9 cellular contexts compared by ENCODE assay signal in genomic region chr5:123209163-123210013, GRCh38.
DNase-seq lines count a peak whose midpoint lies in the region; ATAC-seq, FAIRE-seq and TF ChIP-seq lines count a peak whose summit lies in the region.
"Had no signal": no experiment of that assay in that cellular context is flagged by ENCODE, and none has a peak within 500 bp of the region (broad histone marks: within the 10 kb centered on the region; RNA-seq: fewer than 3 reads in every experiment).

No MANE protein-coding gene starts in this region.

- H2AK5ac ChIP-seq in IMR-90 (ENCODE audit: low read depth, low read length), result peak overlapping the region; percentile 52

- CTCF ChIA-PET in IMR-90 (lab: Yijun Ruan, JAX), result no interaction called here
- CTCF ChIA-PET in endothelial cell of umbilical vein (lab: Charles Lee), result interaction anchor here (1.0 to 1.2 kb wide), 4 partner anchors 9 to 693 kb away, joined by 3 read pairs; no protein-coding TSS in a partner anchor

- peak overlapping the region; percentile 5; the same call in 1 of the 2 replicates for H3K18ac ChIP-seq in IMR-90 (ENCODE audit: low read depth, low read length)

- H3K56ac ChIP-seq in IMR-90 (ENCODE audit: extremely low read depth, insufficient read depth, low read length), result no peak overlapping the region; the same call in 1 of the 2 replicates

- H2AFZ ChIP-seq in IMR-90 (replicated peaks; ENCODE audit: low read length, poor library complexity) (peak overlapping the region; percentile 38), endothelial cell of umbilical vein (ENCODE audit: low read depth, low read length) (peak overlapping the region; percentile 1)

- TF ChIP-seq POLR2A in IMR-90 (IDR thresholded peaks at IDR 0.05; ENCODE audit: low read depth, low read length), result no peak
- TF ChIP-seq POLR2A in endothelial cell of umbilical vein (IDR thresholded peaks at IDR 0.05; ENCODE audit: low read depth, low read length), result no peak
- no peak for TF ChIP-seq POLR2A in Peyer's patch (IDR thresholded peaks at IDR 0.05)

- dilution Hi-C loops in IMR-90 (cut with HindIII; ENCODE audit: low sequenced_read_pairs, unreplicated experiment) (no loop called here), endothelial cell of umbilical vein (cut with MboI; ENCODE audit: extremely low pct_ligation_motif_present, low sequenced_read_pairs) (no loop called here)

- peak overlapping the region in 1 of 2 experiments; percentile 13; a peak in 1 of 4 replicates for H4K8ac ChIP-seq in IMR-90 (ENCODE audit: low read depth in 2 of 2, low read length in 2 of 2)

- H3K27ac ChIP-seq in IMR-90 (ENCODE audit: insufficient read depth, low read length) (peak overlapping the region; percentile 6; the same call in 1 of the 2 replicates), endothelial cell of umbilical vein (ENCODE audit: insufficient read depth, low read depth, low read length) (no peak overlapping the region), Peyer's patch (no peak overlapping the region)

- in situ Hi-C loops in IMR-90 (cut with MboI; ENCODE audit: low sequenced_read_pairs), result no loop called here
- in situ Hi-C loops in GM13977 (cut with MboI; ENCODE audit: low pct_unique_long_range_greater_than_20kb, low sequenced_read_pairs, unreplicated experiment), result no loop called here

- H3K9me3 ChIP-seq in IMR-90 (ENCODE audit: control insufficient read depth, insufficient read depth, low read length) (no peaks in the 10 kb centered on the region), endothelial cell of umbilical vein (replicated peaks; ENCODE audit: control insufficient read depth, insufficient read depth, low read length) (no peaks in the 10 kb centered on the region), Peyer's patch (no peaks in the 10 kb centered on the region)

- no peaks in the 10 kb centered on the region for H3K79me2 ChIP-seq in endothelial cell of umbilical vein (ENCODE audit: control insufficient read depth, insufficient read depth, low read length)

- H3K23ac ChIP-seq in IMR-90 (ENCODE audit: low read depth, low read length), result 0 out of 2 replicates have a peak overlapping the region, but pooled peaks have one; percentile 26

- H2BK15ac ChIP-seq in IMR-90 (ENCODE audit: low read depth, low read length), result peak overlapping the region; percentile 29; the same call in 1 of the 3 replicates

- no peak overlapping the region for H2BK5ac ChIP-seq in IMR-90 (ENCODE audit: low read depth, low read length, poor library complexity, severe bottlenecking)

- H3K36me3 ChIP-seq in IMR-90 (ENCODE audit: control insufficient read depth, insufficient read depth, low read length), result no peaks in the 10 kb centered on the region
- H3K36me3 ChIP-seq in endothelial cell of umbilical vein (ENCODE audit: control insufficient read depth in 2 of 2, extremely low read depth in 1 of 2, insufficient read depth in 2 of 2, low read length in 2 of 2), result no peaks in the 10 kb centered on the region
- no peaks in the 10 kb centered on the region for H3K36me3 ChIP-seq in Peyer's patch

- H3K4me2 ChIP-seq in IMR-90 (ENCODE audit: low read depth, low read length) (no peak overlapping the region), endothelial cell of umbilical vein (ENCODE audit: insufficient read depth, low read length) (no peak overlapping the region)

- H3K9ac ChIP-seq in IMR-90 (ENCODE audit: low read depth, low read length) (no peak overlapping the region), endothelial cell of umbilical vein (replicated peaks; ENCODE audit: extremely low read depth, insufficient read depth, low read length) (no peak overlapping the region)

- no peak for TF ChIP-seq CTCF in IMR-90 (conservative IDR thresholded peaks at IDR 0.05; ENCODE audit: low read depth, low read length)
- no peak for TF ChIP-seq CTCF in endothelial cell of umbilical vein (IDR thresholded peaks at IDR 0.05; ENCODE audit: extremely low read depth in 1 of 2, insufficient read depth in 1 of 2, low read depth in 1 of 2, low read length in 2 of 2)
- TF ChIP-seq CTCF in Peyer's patch (IDR thresholded peaks at IDR 0.05), result no peak
- no peak for TF ChIP-seq CTCF in GM13977 (IDR thresholded peaks at IDR 0.05; ENCODE audit: extremely low read depth, insufficient read depth, missing control alignments)

- ATAC-seq in left cardiac atrium, result peak; percentile 55 to 68
- peak; percentile 96 for ATAC-seq in IMR-90 (ENCODE audit: low read depth)
- no peak for ATAC-seq in GM19328 (IDR thresholded peaks at IDR 0.05; ENCODE audit: unreplicated experiment)

- H2BK120ac ChIP-seq in IMR-90 (ENCODE audit: low read depth, low read length), result peak overlapping the region; percentile 87

- no peaks in the 10 kb centered on the region for H4K20me1 ChIP-seq in IMR-90 (ENCODE audit: insufficient read depth, low read length)
- H4K20me1 ChIP-seq in endothelial cell of umbilical vein (replicated peaks; ENCODE audit: control insufficient read depth, extremely low read depth, insufficient read depth, low read length), result no peaks in the 10 kb centered on the region

- TF ChIP-seq RAD21 in IMR-90 (IDR thresholded peaks at IDR 0.05; ENCODE audit: low read length), result no peak

- peak overlapping the region; percentile 53 for H4K91ac ChIP-seq in IMR-90 (ENCODE audit: insufficient read depth, low read depth, low read length)

- WGBS in IMR-90 (ENCODE audit: extremely low coverage in 2 of 2, insufficient read length in 1 of 2), 2 experiments, result no CpG with 5 or more reads among the region's 3 CpGs

- no peak overlapping the region; the same call in 1 of the 2 replicates for H4K5ac ChIP-seq in IMR-90 (ENCODE audit: low read depth, low read length)

- peak overlapping the region; percentile 72 for H3K4ac ChIP-seq in IMR-90 (ENCODE audit: low read depth, low read length)

- peaks cover 3% of the 10 kb centered on the region; the same call in 1 of the 2 replicates for H3K9me1 ChIP-seq in IMR-90 (ENCODE audit: insufficient read depth, low read length)
- H3K9me1 ChIP-seq in endothelial cell of umbilical vein (replicated peaks; ENCODE audit: control insufficient read depth, extremely low read depth, insufficient read depth, low read length), result no peaks in the 10 kb centered on the region

- POLR2A ChIA-PET in IMR-90 (lab: Charles Lee; ENCODE audit: unreplicated experiment), result no interaction called here
- POLR2A ChIA-PET in endothelial cell of umbilical vein (lab: Charles Lee), result interaction anchor here (0.5 kb wide), 1 partner anchor 365 kb away, joined by 3 read pairs; no protein-coding TSS in a partner anchor

- H3K4me3 ChIP-seq in IMR-90 (ENCODE audit: insufficient read depth, low read depth, low read length), result no peak overlapping the region
- no peak overlapping the region for H3K4me3 ChIP-seq in endothelial cell of umbilical vein (replicated peaks in 1 of 3; ENCODE audit: insufficient read depth in 1 of 3, low read depth in 1 of 3, low read length in 3 of 3)
- H3K4me3 ChIP-seq in Peyer's patch, result no peak overlapping the region

- BruUV-seq in IMR-90 (replicated peaks; lab: Mats Ljungman, UMichigan) (no TSS peak), endothelial cell of umbilical vein (replicated peaks; lab: Mats Ljungman, UMichigan) (no TSS peak)

- H3K27me3 ChIP-seq in IMR-90 (ENCODE audit: control insufficient read depth, insufficient read depth, low read length) (no peaks in the 10 kb centered on the region), endothelial cell of umbilical vein (ENCODE audit: control insufficient read depth in 2 of 2, insufficient read depth in 2 of 2, low read length in 2 of 2) (no peaks in the 10 kb centered on the region), Peyer's patch (no peaks in the 10 kb centered on the region)

- H3K4me1 ChIP-seq in IMR-90 (ENCODE audit: control insufficient read depth, insufficient read depth, low read length) (peaks cover 15% of the 10 kb centered on the region), endothelial cell of umbilical vein (ENCODE audit: control insufficient read depth, extremely low read depth, insufficient read depth, low read length) (no peaks in the 10 kb centered on the region), Peyer's patch (peaks cover 0 to 7% (median 0%) of the 10 kb centered on the region in 4 donors)

- peak overlapping the region; percentile 83 for H2BK20ac ChIP-seq in IMR-90 (ENCODE audit: low read depth, low read length)

- no peaks in the 10 kb centered on the region for H3K79me1 ChIP-seq in IMR-90 (ENCODE audit: low read depth in 1 of 2, low read length in 2 of 2)

- intact Hi-C loops in left cardiac atrium (cut with DNase I) (no loop called here), cardiac septum (cut with DNase I) (no loop called here), IMR-90 (cut with micrococcal nuclease) (no loop called here), endothelial cell of umbilical vein (cut with micrococcal nuclease) (no loop called here)

- H2AK9ac ChIP-seq in IMR-90 (replicated peaks; ENCODE audit: low read depth, low read length, poor library complexity), result peak overlapping the region; percentile 48

- H3K14ac ChIP-seq in IMR-90 (replicated peaks; ENCODE audit: low read depth, low read length), result peak overlapping the region; percentile 55

- peak; percentile 73 for FAIRE-seq in endothelial cell of umbilical vein (lab: Jason Lieb, UNC)

- DNase-seq in left cardiac atrium (no peak), cardiac septum (ENCODE audit: low spot score) (no peak), IMR-90 (peak; percentile 96), endothelial cell of umbilical vein (ENCODE audit: low read depth, low spot score) (peak; percentile 59), NCI-H2227 treated with DMSO at 0.1 percent for 48 hours (lab: John Stamatoyannopoulos, UW) (no peak), Peyer's patch (no peak), GM13977 (ENCODE audit: low spot score) (no peak)
- DNase-seq: CD4-positive, CD25-positive, alpha-beta regulatory T cell had no signal

TF ChIP-seq in IMR-90, 13 proteins besides CTCF, POLR2A, EP300 and RAD21 (continues in another document):
- TF ChIP-seq RFX5 (IDR thresholded peaks at IDR 0.05; ENCODE audit: low read depth, low read length) (no peak), CEBPB (IDR thresholded peaks at IDR 0.05; ENCODE audit: low read depth, low read length) (no peak), NFE2L2 (IDR thresholded peaks at IDR 0.05; ENCODE audit: low read depth, low read length) (peak; percentile 100), MXI1 (IDR thresholded peaks at IDR 0.05; ENCODE audit: borderline replicate concordance, low read depth, low read length) (no peak), BHLHE40 (IDR thresholded peaks at IDR 0.05; ENCODE audit: low read depth, low read length) (peak; percentile 44; the same call in 1 of the 2 replicates), CHD1 (IDR thresholded peaks at IDR 0.05; ENCODE audit: low read depth, low read length) (no peak)

TF ChIP-seq in endothelial cell of umbilical vein, 7 proteins besides CTCF, POLR2A, EP300 and RAD21:
- TF ChIP-seq JUN (IDR thresholded peaks at IDR 0.05; ENCODE audit: borderline replicate concordance, insufficient read depth, insufficient read length, low read depth), result peak; percentile 63
- TF ChIP-seq MYC (IDR thresholded peaks at IDR 0.05; ENCODE audit: low read depth, low read length), result no peak
- TF ChIP-seq GATA2 (IDR thresholded peaks at IDR 0.05; ENCODE audit: insufficient read depth, insufficient read length, low read depth, low read length), result no peak
- TF ChIP-seq POLR2AphosphoS5 (IDR thresholded peaks at IDR 0.05; ENCODE audit: insufficient read depth, low read depth, low read length), result no peak
- TF ChIP-seq FOS (IDR thresholded peaks at IDR 0.05; ENCODE audit: borderline replicate concordance, insufficient read depth, low read length), result peak; percentile 82
- no peak for TF ChIP-seq EZH2 (IDR thresholded peaks at IDR 0.05; ENCODE audit: borderline replicate concordance, low read depth, low read length, severe bottlenecking)

Comparison
In these comparisons a context has a peak if more than half of its experiments do, and no peak if none do; other contexts are left out.
1. DNase-seq: peak in IMR-90 (single experiment) and endothelial cell of umbilical vein (single experiment); none in left cardiac atrium (single experiment), cardiac septum (single experiment), NCI-H2227 treated with DMSO at 0.1 percent for 48 hours (single experiment), Peyer's patch (0 of 3) and GM13977 (single experiment).